In genomic region chr10:71714592-71714991, GRCh38 we compare ENCODE assay signal across 11 cellular contexts. TPM values are rescaled to one million over a fixed set of nuclear protein-coding genes. Genes with fewer than 3 reads are reported as not detected.
DNase-seq lines count a peak whose midpoint lies in the region; ATAC-seq and TF ChIP-seq lines count a peak whose summit lies in the region.
"Had no signal": no experiment of that assay in that cellular context is flagged by ENCODE, and none has a peak within 500 bp of the region (broad histone marks: within the 10 kb centered on the region; RNA-seq: fewer than 3 reads in every experiment).

No MANE protein-coding gene starts in this region.

- ATAC-seq in heart right ventricle (no peak), left cardiac atrium (no peak), GM21619 (IDR thresholded peaks at IDR 0.05; ENCODE audit: unreplicated experiment) (no peak)
- ATAC-seq in natural killer cell treated with Interleukin-12 subunit alpha and Interleukin-12 subunit beta and Interleukin-15 and Interleukin-18, amount 100 ng/mL, for 72 hours, result no peak

- no peaks in the 10 kb centered on the region for H3K9me3 Mint-ChIP-seq in natural killer cell treated with Interleukin-12 subunit alpha and Interleukin-12 subunit beta and Interleukin-15 and Interleukin-18, amount 100 ng/mL, for 72 hours

- intact Hi-C loops in heart right ventricle (cut with DNase I), result loop anchor here in 5 of 10 donors (5.0 to 10.0 kb wide), 3 partner anchors 58 to 180 kb away; partner anchors contain the start of gene VSIR (in 5 of the 5)
- intact Hi-C loops in left cardiac atrium (cut with DNase I), result no loop called here

- TF ChIP-seq CTCF in heart right ventricle (IDR thresholded peaks at IDR 0.05), result no peak

- DNase-seq in heart right ventricle (no peak), left cardiac atrium (no peak), caudate nucleus (lab: John Stamatoyannopoulos, UW) (no peak), cerebellum (ENCODE audit: low spot score) (no peak), amniotic stem cell (lab: John Stamatoyannopoulos, UW) (no peak)
- DNase-seq in natural killer cell treated with Interleukin-12 subunit alpha and Interleukin-12 subunit beta and Interleukin-15 and Interleukin-18, amount 100 ng/mL, for 72 hours (ENCODE audit: low spot score), result no peak
- DNase-seq: BE2C, posterior cingulate gyrus had no signal

- no peaks in the 10 kb centered on the region for H3K36me3 ChIP-seq in heart right ventricle
- H3K36me3 ChIP-seq in urinary bladder (ENCODE audit: insufficient read depth), result no peaks in the 10 kb centered on the region
- H3K36me3 ChIP-seq: BE2C had no signal

- H3K4me1 Mint-ChIP-seq in natural killer cell treated with Interleukin-12 subunit alpha and Interleukin-12 subunit beta and Interleukin-15 and Interleukin-18, amount 100 ng/mL, for 72 hours (ENCODE audit: low read depth in 2 of 2), result peaks cover 15 to 25% of the 10 kb centered on the region in 2 donors

- H3K27ac ChIP-seq in heart right ventricle, result peak overlapping the region; percentile 47 to 92 (median 89)
- H3K27ac ChIP-seq in caudate nucleus (ENCODE audit: low read depth, low read length), result peak overlapping the region; percentile 99
- H3K27ac ChIP-seq in urinary bladder (ENCODE audit: low read depth), result peak overlapping the region; percentile 95

- H3K36me3 Mint-ChIP-seq in natural killer cell treated with Interleukin-12 subunit alpha and Interleukin-12 subunit beta and Interleukin-15 and Interleukin-18, amount 100 ng/mL, for 72 hours, result no peaks in the 10 kb centered on the region

- peak overlapping the region; percentile 89 to 90 for H3K27ac Mint-ChIP-seq in natural killer cell treated with Interleukin-12 subunit alpha and Interleukin-12 subunit beta and Interleukin-15 and Interleukin-18, amount 100 ng/mL, for 72 hours

- H3K27me3 ChIP-seq in heart right ventricle, result no peaks in the 10 kb centered on the region
- H3K27me3 ChIP-seq: BE2C had no signal

- 65 to 73% methylated on average over 5 of the region's 5 CpGs for WGBS in heart right ventricle, 2 donors
- WGBS in urinary bladder, result 70% methylated on average over 5 of the region's 5 CpGs

- H3K4me3 Mint-ChIP-seq in natural killer cell treated with Interleukin-12 subunit alpha and Interleukin-12 subunit beta and Interleukin-15 and Interleukin-18, amount 100 ng/mL, for 72 hours, result no peak overlapping the region

- no peaks in the 10 kb centered on the region for H3K9me3 ChIP-seq in heart right ventricle
- H3K9me3 ChIP-seq: BE2C had no signal

- H3K27me3 Mint-ChIP-seq in natural killer cell treated with Interleukin-12 subunit alpha and Interleukin-12 subunit beta and Interleukin-15 and Interleukin-18, amount 100 ng/mL, for 72 hours, result no peaks in the 10 kb centered on the region

- H3K4me3 ChIP-seq in heart right ventricle, result peak overlapping the region in 2 of 10 donors; percentile 9 to 32
- no peak overlapping the region for H3K4me3 ChIP-seq in urinary bladder (ENCODE audit: low read depth, low read length)

- H3K4me1 ChIP-seq in heart right ventricle, result peaks cover 28 to 80% (median 62%) of the 10 kb centered on the region in 9 donors
- peaks cover 6% of the 10 kb centered on the region for H3K4me1 ChIP-seq in urinary bladder (ENCODE audit: insufficient read depth)
- H3K4me1 ChIP-seq: BE2C had no signal

RNA-seq across cellular contexts. Expression of gene C10orf105, which starts 5.0 kb away (rescaled TPM):
- total RNA-seq in heart right ventricle, result under 1 TPM in 5 of 10 donors, not detected in 5; 0.05 to 0.16 (median 0.07) TPM
- under 1 TPM; 0.03 to 0.15 TPM for polyA plus RNA-seq in heart right ventricle
- under 1 TPM; 0.27 to 0.47 TPM for total RNA-seq in left cardiac atrium
- total RNA-seq in natural killer cell treated with Interleukin-12 subunit alpha and Interleukin-12 subunit beta and Interleukin-15 and Interleukin-18, amount 100 ng/mL, for 72 hours, result not detected
- total RNA-seq in urinary bladder, result 0.26 TPM
- 0.11 TPM for polyA plus RNA-seq in urinary bladder
- 1.00 TPM for total RNA-seq in cerebellum
- total RNA-seq: SK-MEL-5 had no signal

RNA-seq across cellular contexts. Expression of gene VSIR, which starts 58.7 kb away (rescaled TPM):
- total RNA-seq in heart right ventricle, result 100 to 1,000 TPM in 1 of 10 donors, 10 to 100 TPM in 9; 36.6 to 112 (median 69.0) TPM
- polyA plus RNA-seq in heart right ventricle, result 100 to 1,000 TPM in 1 of 2 donors, 10 to 100 TPM in 1; 47.0 to 102 TPM
- 10 to 100 TPM; 40.6 to 65.3 TPM for total RNA-seq in left cardiac atrium
- 10 to 100 TPM; 18.8 to 19.7 TPM for total RNA-seq in natural killer cell treated with Interleukin-12 subunit alpha and Interleukin-12 subunit beta and Interleukin-15 and Interleukin-18, amount 100 ng/mL, for 72 hours
- 24.9 TPM for total RNA-seq in urinary bladder
- 59.6 TPM for polyA plus RNA-seq in urinary bladder
- total RNA-seq in cerebellum, result 4.7 TPM
